ENCODE assay signal across 20 cellular contexts in the genomic region with DNA sequence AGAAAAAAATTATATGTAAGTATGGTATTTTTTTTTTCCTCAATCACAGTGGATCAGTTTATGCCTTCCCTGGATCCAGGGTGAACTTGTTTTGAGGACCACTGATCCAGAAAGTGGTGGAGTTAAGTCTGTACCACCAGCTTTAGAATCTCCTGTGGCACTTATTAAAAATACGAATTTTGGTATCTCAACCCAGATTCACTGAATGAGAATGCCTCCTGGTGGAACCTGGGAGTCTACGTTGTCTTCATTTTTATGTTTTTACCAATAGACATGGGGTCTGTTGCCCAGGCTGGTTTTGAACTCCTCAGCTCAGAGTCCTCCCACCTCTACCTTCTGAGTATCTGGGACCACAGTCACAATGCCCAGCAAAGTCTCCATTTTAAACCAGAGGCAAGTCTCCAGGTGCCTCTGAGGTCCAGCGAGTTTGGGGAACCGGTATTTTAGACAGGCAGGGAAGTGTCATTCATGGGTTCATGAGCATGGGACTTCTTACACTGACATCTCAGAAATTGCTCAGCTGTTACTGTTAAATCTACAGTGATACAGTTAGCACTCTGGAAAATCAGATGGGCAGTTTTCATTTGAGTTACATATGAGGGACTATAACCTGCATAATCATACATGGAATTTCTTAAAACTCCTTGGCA.
DNase-seq lines count a peak whose midpoint lies in the region; ATAC-seq, FAIRE-seq and TF ChIP-seq lines count a peak whose summit lies in the region.
"Had no signal": no experiment of that assay in that cellular context is flagged by ENCODE, and none has a peak within 500 bp of the region (broad histone marks: within the 10 kb centered on the region; RNA-seq: fewer than 3 reads in every experiment).

No MANE protein-coding gene starts in this region.

- H2AK5ac ChIP-seq in trophoblast cell (ENCODE audit: low read length) = peak overlapping the region; percentile 30

- H3K9me3 ChIP-seq in K562 (replicated peaks; ENCODE audit: control insufficient read depth, insufficient read depth, low read depth, low read length) (no peaks in the 10 kb centered on the region), trophoblast cell (ENCODE audit: insufficient read depth, low read depth, low read length) (no peaks in the 10 kb centered on the region), mucosa of descending colon (no peaks in the 10 kb centered on the region)

- H3K23ac ChIP-seq in trophoblast cell (ENCODE audit: low read length) = no peak overlapping the region

- H3K9ac ChIP-seq in K562 (ENCODE audit: insufficient read depth in 1 of 2, low read depth in 2 of 2, low read length in 2 of 2) (no peak overlapping the region), trophoblast cell (ENCODE audit: low read length) (no peak overlapping the region)

- ATAC-seq in K562 (no peak), HG03280 (IDR thresholded peaks at IDR 0.05; ENCODE audit: unreplicated experiment) (no peak), mucosa of descending colon (no peak)

- no peak for TF ChIP-seq RAD21 in K562 (CRISPR knock-in tag; conservative IDR thresholded peaks at IDR 0.05 in 1 of 2, IDR thresholded peaks at IDR 0.05 in 1 of 2)

- POLR2A ChIA-PET in K562 (lab: Yijun Ruan, JAX) = interaction anchor here (0.7 kb wide), 1 partner anchor 33 kb away, joined by 3 read pairs; no protein-coding TSS in a partner anchor

- DNase-seq in AG10803 (ENCODE audit: low read depth) (peak; percentile 45), GM13976 (ENCODE audit: low spot score) (no peak), K562 (ENCODE audit: extremely low read depth in 1 of 4, low spot score in 3 of 4) (no peak), trophoblast cell (no peak), NCI-H2107 (lab: John Stamatoyannopoulos, UW) (no peak), mucosa of descending colon (no peak)
- no peak for DNase-seq in NK-92 treated with Interleukin-12 subunit alpha and Interleukin-12 subunit beta, amount 100 ng/mL, for 24 hours (lab: John Stamatoyannopoulos, UW)
- DNase-seq: AML-193; Calu3; CD4-positive, CD25-positive, alpha-beta regulatory T cell; H9; NCI-H1048; NCI-H146; NCI-H2081; NCI-H510A treated with DMSO at 0.1 percent for 48 hours; NCI-H82; SHP77 had no signal

- H3K79me2 ChIP-seq in K562 (ENCODE audit: control insufficient read depth, insufficient read depth, low read length) = no peaks in the 10 kb centered on the region
- H3K79me2 ChIP-seq in trophoblast cell (ENCODE audit: control insufficient read depth, insufficient read depth, low read length, poor library complexity) = no peaks in the 10 kb centered on the region

- H4K20me1 ChIP-seq in K562 (replicated peaks; ENCODE audit: control insufficient read depth, insufficient read depth, low read length) = no peaks in the 10 kb centered on the region

- in situ Hi-C loops in GM13976 (cut with MboI; ENCODE audit: low sequenced_read_pairs, unreplicated experiment) = no loop called here
- in situ Hi-C loops in K562 (cut with MboI) = no loop called here

- no peaks in the 10 kb centered on the region for H3K27me3 ChIP-seq in K562 (ENCODE audit: control insufficient read depth in 2 of 2, insufficient read depth in 2 of 2, low read length in 2 of 2)
- H3K27me3 ChIP-seq in trophoblast cell (ENCODE audit: insufficient read depth, low read length) = no peaks in the 10 kb centered on the region

- BruUV-seq in K562 (replicated peaks; lab: Mats Ljungman, UMichigan) = no TSS peak

- no peak overlapping the region for H3K18ac ChIP-seq in trophoblast cell (ENCODE audit: low read length)

- H2AFZ ChIP-seq in K562 (ENCODE audit: low read depth, low read length) = no peak overlapping the region
- no peak overlapping the region for H2AFZ ChIP-seq in trophoblast cell (ENCODE audit: insufficient read depth, low read length, poor library complexity)

- H3K4ac ChIP-seq in trophoblast cell (ENCODE audit: low read depth, low read length) = no peak overlapping the region

- intact Hi-C loops in K562 (cut with micrococcal nuclease) = no loop called here
- intact Hi-C loops in mucosa of descending colon (cut with DNase I, micrococcal nuclease) = no loop called here

- no peak for TF ChIP-seq POLR2A in K562 (conservative IDR thresholded peaks at IDR 0.05)

- H2BK120ac ChIP-seq in trophoblast cell (ENCODE audit: insufficient read depth, low read length, poor library complexity) = no peak overlapping the region

- no peak overlapping the region for H4K8ac ChIP-seq in trophoblast cell (ENCODE audit: low read depth, low read length)

- H3K4me1 ChIP-seq in K562 (replicated peaks in 1 of 2; ENCODE audit: control insufficient read depth in 2 of 2, insufficient read depth in 2 of 2, low read length in 2 of 2) (no peaks in the 10 kb centered on the region), trophoblast cell (ENCODE audit: control insufficient read depth in 1 of 2, insufficient read depth in 2 of 2, low read length in 2 of 2) (peaks cover 2 to 16% of the 10 kb centered on the region in 2 experiments), mucosa of descending colon (ENCODE audit: low read depth) (no peaks in the 10 kb centered on the region)

- CTCF ChIA-PET in K562 (lab: Yijun Ruan, JAX; ENCODE audit: low intra/inter-chr PET ratio) = interaction anchor here (0.7 kb wide), 1 partner anchor 9 kb away, joined by 3 read pairs; no protein-coding TSS in a partner anchor

- no peaks in the 10 kb centered on the region for H3K36me3 ChIP-seq in K562 (ENCODE audit: control insufficient read depth, insufficient read depth, low read length)
- H3K36me3 ChIP-seq in trophoblast cell (ENCODE audit: control insufficient read depth in 1 of 2, insufficient read depth in 2 of 2, low read length in 2 of 2) = no peaks in the 10 kb centered on the region
- H3K36me3 ChIP-seq in mucosa of descending colon (ENCODE audit: low read depth) = no peaks in the 10 kb centered on the region

- no peak overlapping the region for H4K12ac ChIP-seq in trophoblast cell (ENCODE audit: low read depth, low read length)

- TF ChIP-seq CTCF in AG10803 (conservative IDR thresholded peaks at IDR 0.05; ENCODE audit: low read length) = no peak
- peak; percentile 14 for TF ChIP-seq CTCF in GM13976 (IDR thresholded peaks at IDR 0.05; ENCODE audit: borderline replicate concordance, control extremely low read depth, extremely low read depth, insufficient read depth, missing control alignments)
- TF ChIP-seq CTCF in K562 (IDR thresholded peaks at IDR 0.05 in 2 of 3, conservative IDR thresholded peaks at IDR 0.05 in 1 of 3; ENCODE audit: insufficient read depth in 2 of 3, low read depth in 1 of 3, low read length in 3 of 3) = no peak
- no peak for TF ChIP-seq CTCF in mucosa of descending colon (IDR thresholded peaks at IDR 0.05)

- FAIRE-seq in K562 (lab: Jason Lieb, UNC) = peak; percentile 11
- FAIRE-seq: A204.1 had no signal

- 1% methylated on average over 4 of the region's 4 CpGs for WGBS in K562 (ENCODE audit: insufficient coverage, low coverage, missing lambda C conversion rate)
- WGBS in trophoblast cell (ENCODE audit: extremely low coverage, insufficient coverage, insufficient read length) = no CpG with 5 or more reads among the region's 4 CpGs

- no peaks in the 10 kb centered on the region for H3K9me1 ChIP-seq in K562 (ENCODE audit: control insufficient read depth, insufficient read depth, low read length)

- peak overlapping the region; percentile 77 for H4K91ac ChIP-seq in trophoblast cell (ENCODE audit: low read depth, low read length)

- H3K27ac ChIP-seq in K562 (ENCODE audit: extremely low read depth, low read depth, low read length) = no peak overlapping the region
- H3K27ac ChIP-seq in trophoblast cell (ENCODE audit: low read depth, low read length) = no peak overlapping the region
- H3K27ac ChIP-seq: HL-60 had no signal

- H3K14ac ChIP-seq in trophoblast cell (ENCODE audit: low read length) = peak overlapping the region; percentile 20

- H3K79me1 ChIP-seq in trophoblast cell (ENCODE audit: low read length) = peaks cover 15% of the 10 kb centered on the region

- peak overlapping the region; percentile 93 for H2BK12ac ChIP-seq in trophoblast cell (ENCODE audit: low read length)

- H2BK5ac ChIP-seq in trophoblast cell (ENCODE audit: low read depth, low read length, poor library complexity) = peak overlapping the region; percentile 12

- TF ChIP-seq EP300 in K562 (IDR thresholded peaks at IDR 0.05; ENCODE audit: low read length) = no peak

- no peak overlapping the region for H3K4me2 ChIP-seq in K562 (ENCODE audit: insufficient read depth, low read length)
- no peak overlapping the region for H3K4me2 ChIP-seq in trophoblast cell (ENCODE audit: low read length)

- H3K4me3 ChIP-seq in AG10803 (ENCODE audit: low read length) = no peak overlapping the region
- H3K4me3 ChIP-seq in K562 = no peak overlapping the region
- H3K4me3 ChIP-seq in trophoblast cell (ENCODE audit: low read depth, low read length) = no peak overlapping the region
- H3K4me3 ChIP-seq in mucosa of descending colon = no peak overlapping the region

TF ChIP-seq in K562, 482 proteins besides CTCF, POLR2A, EP300 and RAD21:
- TF ChIP-seq, protein P1, sequence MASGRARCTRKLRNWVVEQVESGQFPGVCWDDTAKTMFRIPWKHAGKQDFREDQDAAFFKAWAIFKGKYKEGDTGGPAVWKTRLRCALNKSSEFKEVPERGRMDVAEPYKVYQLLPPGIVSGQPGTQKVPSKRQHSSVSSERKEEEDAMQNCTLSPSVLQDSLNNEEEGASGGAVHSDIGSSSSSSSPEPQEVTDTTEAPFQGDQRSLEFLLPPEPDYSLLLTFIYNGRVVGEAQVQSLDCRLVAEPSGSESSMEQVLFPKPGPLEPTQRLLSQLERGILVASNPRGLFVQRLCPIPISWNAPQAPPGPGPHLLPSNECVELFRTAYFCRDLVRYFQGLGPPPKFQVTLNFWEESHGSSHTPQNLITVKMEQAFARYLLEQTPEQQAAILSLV (tag; IDR thresholded peaks at IDR 0.05) = no peak
- no peak for TF ChIP-seq RB1 (IDR thresholded peaks at IDR 0.05; ENCODE audit: low read depth)
- TF ChIP-seq, protein P2, sequence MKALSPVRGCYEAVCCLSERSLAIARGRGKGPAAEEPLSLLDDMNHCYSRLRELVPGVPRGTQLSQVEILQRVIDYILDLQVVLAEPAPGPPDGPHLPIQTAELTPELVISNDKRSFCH (CRISPR knock-in tag; IDR thresholded peaks at IDR 0.05) = no peak
- TF ChIP-seq, protein P2 (tag; IDR thresholded peaks at IDR 0.05) = no peak
